Comparison of ENCODE assay signal across 8 cellular contexts in genomic region chr19:52638601-52639000, GRCh38. TPM values are rescaled to one million over a fixed set of nuclear protein-coding genes. Genes with fewer than 3 reads are reported as not detected.
A peak's percentile ranks its signal among the peaks of the same experiment; 100 is the strongest.
DNase-seq lines count a peak whose midpoint lies in the region; ATAC-seq and TF ChIP-seq lines count a peak whose summit lies in the region.

No MANE protein-coding gene starts in this region.

- H3K27ac Mint-ChIP-seq in T-helper 1 cell treated with Interleukin-12 subunit alpha and Interleukin-12 subunit beta and Interleukin-4 antibody, amounts not matched to agents 30 μg/mL and 1 μg/mL, for 36 hours: no peak overlapping the region
- no peak overlapping the region for H3K27ac Mint-ChIP-seq in activated T-helper 17 cell treated with anti-CD3 and anti-CD28 coated beads, Interleukin-2, amount 50 U/mL, for 72 hours
- H3K27ac Mint-ChIP-seq in progenitor cell of endocrine pancreas: peak overlapping the region; percentile 99

- TF ChIP-seq CTCF in progenitor cell of endocrine pancreas (IDR thresholded peaks at IDR 0.05; ENCODE audit: unreplicated experiment): no peak

- no peak for DNase-seq in T-helper 1 cell
- DNase-seq in left cardiac atrium: peak; percentile 37
- no peak for DNase-seq in progenitor cell of endocrine pancreas (ENCODE audit: low spot score, unreplicated experiment)
- no peak for DNase-seq in GF-D8 (lab: John Stamatoyannopoulos, UW)

- H3K4me1 Mint-ChIP-seq in T-helper 1 cell treated with Interleukin-12 subunit alpha and Interleukin-12 subunit beta and Interleukin-4 antibody, amounts not matched to agents 30 μg/mL and 1 μg/mL, for 36 hours (ENCODE audit: low read depth): peaks cover 7% of the 10 kb centered on the region
- H3K4me1 Mint-ChIP-seq in activated T-helper 17 cell treated with anti-CD3 and anti-CD28 coated beads, Interleukin-2, amount 50 U/mL, for 72 hours: peaks cover 17% of the 10 kb centered on the region
- peaks cover 29% of the 10 kb centered on the region for H3K4me1 Mint-ChIP-seq in progenitor cell of endocrine pancreas (ENCODE audit: low read depth)

- no peaks in the 10 kb centered on the region for H3K27me3 Mint-ChIP-seq in T-helper 1 cell treated with Interleukin-12 subunit alpha and Interleukin-12 subunit beta and Interleukin-4 antibody, amounts not matched to agents 30 μg/mL and 1 μg/mL, for 36 hours (ENCODE audit: low read depth)
- no peaks in the 10 kb centered on the region for H3K27me3 Mint-ChIP-seq in activated T-helper 17 cell treated with anti-CD3 and anti-CD28 coated beads, Interleukin-2, amount 50 U/mL, for 72 hours
- no peaks in the 10 kb centered on the region for H3K27me3 Mint-ChIP-seq in progenitor cell of endocrine pancreas

- H3K4me3 Mint-ChIP-seq in T-helper 1 cell treated with Interleukin-12 subunit alpha and Interleukin-12 subunit beta and Interleukin-4 antibody, amounts not matched to agents 30 μg/mL and 1 μg/mL, for 36 hours: peak overlapping the region; percentile 92
- peak overlapping the region; percentile 90 for H3K4me3 Mint-ChIP-seq in activated T-helper 17 cell treated with anti-CD3 and anti-CD28 coated beads, Interleukin-2, amount 50 U/mL, for 72 hours
- peak overlapping the region; percentile 94 for H3K4me3 Mint-ChIP-seq in progenitor cell of endocrine pancreas (ENCODE audit: low read depth)

- intact Hi-C loops in left cardiac atrium (cut with DNase I): no loop called here

- ATAC-seq in HG03139 (IDR thresholded peaks at IDR 0.05; ENCODE audit: unreplicated experiment) (peak; percentile 7), left cardiac atrium (peak; percentile 1 to 63), HG02840 (IDR thresholded peaks at IDR 0.05; ENCODE audit: low FRiP score, unreplicated experiment) (no peak)
- peak; percentile 20 for ATAC-seq in activated T-helper 17 cell treated with anti-CD3 and anti-CD28 coated beads, Interleukin-2, amount 50 U/mL, for 72 hours (replicated peaks)

- H3K36me3 Mint-ChIP-seq in T-helper 1 cell treated with Interleukin-12 subunit alpha and Interleukin-12 subunit beta and Interleukin-4 antibody, amounts not matched to agents 30 μg/mL and 1 μg/mL, for 36 hours (ENCODE audit: low read depth): peaks cover 33% of the 10 kb centered on the region
- H3K36me3 Mint-ChIP-seq in activated T-helper 17 cell treated with anti-CD3 and anti-CD28 coated beads, Interleukin-2, amount 50 U/mL, for 72 hours (ENCODE audit: low read depth): peaks cover 10% of the 10 kb centered on the region
- peaks cover 4% of the 10 kb centered on the region for H3K36me3 Mint-ChIP-seq in progenitor cell of endocrine pancreas (ENCODE audit: insufficient read depth)

- H3K9me3 Mint-ChIP-seq in T-helper 1 cell treated with Interleukin-12 subunit alpha and Interleukin-12 subunit beta and Interleukin-4 antibody, amounts not matched to agents 30 μg/mL and 1 μg/mL, for 36 hours: peaks cover 29% of the 10 kb centered on the region
- H3K9me3 Mint-ChIP-seq in activated T-helper 17 cell treated with anti-CD3 and anti-CD28 coated beads, Interleukin-2, amount 50 U/mL, for 72 hours: peaks cover 3% of the 10 kb centered on the region
- H3K9me3 Mint-ChIP-seq in progenitor cell of endocrine pancreas (ENCODE audit: low read depth): no peaks in the 10 kb centered on the region

RNA-seq across cellular contexts. Expression of gene ZNF83, which starts 0.4 kb away (rescaled TPM):
- 10 to 100 TPM; 31.2 to 41.8 TPM for total RNA-seq in activated T-helper 17 cell treated with anti-CD3 and anti-CD28 coated beads, Interleukin-2, amount 50 U/mL, for 72 hours
- total RNA-seq in left cardiac atrium (10 to 100 TPM; 18.2 to 19.3 TPM), progenitor cell of endocrine pancreas (72.1 and 79.7 TPM in 2 replicates)
